ENCODE assay signal across 16 cellular contexts in genomic region chr1:86975993-86976392, GRCh38.
"Had no signal": no experiment of that assay in that cellular context is flagged by ENCODE, and none has a peak within 500 bp of the region (broad histone marks: within the 10 kb centered on the region; RNA-seq: fewer than 3 reads in every experiment).

No MANE protein-coding gene starts in this region.

- H3K27me3 Mint-ChIP-seq: activated CD4-positive, alpha-beta T cell treated with anti-CD3 and anti-CD28 coated beads, Interleukin-2, amount 10 ng/mL, durations not matched to agents 7 days and 5 days; brain; central memory CD8-positive, alpha-beta T cell; effector memory CD8-positive, alpha-beta T cell; naive thymus-derived CD8-positive, alpha-beta T cell; stimulated activated naive CD8-positive, alpha-beta T cell treated with anti-CD3 and anti-CD28 coated beads, Interleukin-15, Interleukin-2, amounts not matched to agents 100 ng/mL and 50 ng/mL, for 24 hours had no signal

- DNase-seq: activated CD4-positive, alpha-beta T cell treated with anti-CD3 and anti-CD28 coated beads, Interleukin-2, amount 10 ng/mL, durations not matched to agents 7 days and 5 days; activated CD4-positive, CD25-positive, alpha-beta regulatory T cell; activated naive CD4-positive, alpha-beta T cell treated with anti-CD3 and anti-CD28 coated beads, Interleukin-2, amount 50 U/mL, for 16 hours; amygdala; cortex of kidney; effector memory CD8-positive, alpha-beta T cell; hypothalamus; naive thymus-derived CD8-positive, alpha-beta T cell; stimulated activated CD4-positive, alpha-beta T cell treated with anti-CD3 and anti-CD28 coated beads, Interleukin-4, amount 100 ng/mL, for 1 hour; T-helper 2 cell; upper lobe of left lung had no signal

- H3K4me1 Mint-ChIP-seq: activated CD4-positive, alpha-beta T cell treated with anti-CD3 and anti-CD28 coated beads, Interleukin-2, amount 10 ng/mL, durations not matched to agents 7 days and 5 days; central memory CD8-positive, alpha-beta T cell had no signal

- H3K27me3 ChIP-seq: upper lobe of left lung had no signal

- H3K36me3 ChIP-seq: upper lobe of left lung had no signal

- H3K9me3 Mint-ChIP-seq: activated T-helper 2 cell treated with anti-CD3 and anti-CD28 coated beads, Interferon-gamma antibody, Interleukin-2, Interleukin-4, amounts not matched to agents 10 μg/mL and 5 μg/mL and 100 μg/mL, durations not matched to agents 14 hours and 24 hours and 36 hours; central memory CD8-positive, alpha-beta T cell; effector memory CD8-positive, alpha-beta T cell; naive thymus-derived CD8-positive, alpha-beta T cell; stimulated activated naive CD8-positive, alpha-beta T cell treated with anti-CD3 and anti-CD28 coated beads, Interleukin-15, Interleukin-2, amounts not matched to agents 100 ng/mL and 50 ng/mL, for 24 hours had no signal

- H3K4me3 Mint-ChIP-seq: activated CD4-positive, alpha-beta T cell treated with anti-CD3 and anti-CD28 coated beads, Interleukin-2, amount 10 ng/mL, durations not matched to agents 7 days and 5 days; central memory CD8-positive, alpha-beta T cell; effector memory CD8-positive, alpha-beta T cell; naive thymus-derived CD8-positive, alpha-beta T cell; stimulated activated naive CD8-positive, alpha-beta T cell treated with anti-CD3 and anti-CD28 coated beads, Interleukin-15, Interleukin-2, amounts not matched to agents 100 ng/mL and 50 ng/mL, for 24 hours had no signal

- H3K27ac ChIP-seq: upper lobe of left lung had no signal

- H3K9me3 ChIP-seq: upper lobe of left lung had no signal

- H3K4me1 ChIP-seq: upper lobe of left lung had no signal

- H3K4me3 ChIP-seq: lung, upper lobe of left lung had no signal

- H3K27ac Mint-ChIP-seq: activated CD4-positive, alpha-beta T cell treated with anti-CD3 and anti-CD28 coated beads, Interleukin-2, amount 10 ng/mL, durations not matched to agents 7 days and 5 days; activated T-helper 2 cell treated with anti-CD3 and anti-CD28 coated beads, Interferon-gamma antibody, Interleukin-2, Interleukin-4, amounts not matched to agents 10 μg/mL and 5 μg/mL and 100 μg/mL, durations not matched to agents 14 hours and 24 hours and 36 hours; effector memory CD8-positive, alpha-beta T cell; stimulated activated naive CD8-positive, alpha-beta T cell treated with anti-CD3 and anti-CD28 coated beads, Interleukin-15, Interleukin-2, amounts not matched to agents 100 ng/mL and 50 ng/mL, for 24 hours had no signal

- ATAC-seq: effector memory CD8-positive, alpha-beta T cell; naive thymus-derived CD8-positive, alpha-beta T cell had no signal
